In genomic region chr3:162390891-162391290, GRCh38 we compare ENCODE assay signal across 11 cellular contexts.
DNase-seq lines count a peak whose midpoint lies in the region; ATAC-seq and TF ChIP-seq lines count a peak whose summit lies in the region.
"Had no signal": no experiment of that assay in that cellular context is flagged by ENCODE, and none has a peak within 500 bp of the region (broad histone marks: within the 10 kb centered on the region; RNA-seq: fewer than 3 reads in every experiment).

No MANE protein-coding gene starts in this region.

- H3K4me3 ChIP-seq in fibroblast of lung (replicated peaks in 1 of 4; ENCODE audit: control extremely low read depth in 1 of 4, insufficient read depth in 1 of 4, low read depth in 3 of 4, low read length in 4 of 4), result no peak overlapping the region
- no peak overlapping the region for H3K4me3 ChIP-seq in skeletal muscle cell (ENCODE audit: low read depth, low read length)
- H3K4me3 ChIP-seq: adrenal gland had no signal

- H3K36me3 ChIP-seq in fibroblast of lung (ENCODE audit: control insufficient read depth, insufficient read depth, low read length), result no peaks in the 10 kb centered on the region
- H3K36me3 ChIP-seq: adrenal gland had no signal

- no peak overlapping the region for H3K9ac ChIP-seq in fibroblast of lung (ENCODE audit: insufficient read depth, low read length)

- no peaks in the 10 kb centered on the region for H3K4me1 ChIP-seq in fibroblast of lung (ENCODE audit: control insufficient read depth, extremely low read depth, insufficient read depth, low read length)
- H3K4me1 ChIP-seq: adrenal gland had no signal

- H2AFZ ChIP-seq in fibroblast of lung (ENCODE audit: low read length), result no peak overlapping the region

- peak; percentile 63 for DNase-seq in GM03348 (ENCODE audit: low spot score)
- peak; percentile 67 for DNase-seq in RKO (ENCODE audit: low spot score)
- peak; percentile 23 to 91 for DNase-seq in fibroblast of lung (ENCODE audit: low read depth in 2 of 2)
- peak; percentile 55 for DNase-seq in skeletal muscle cell (ENCODE audit: low read depth)
- DNase-seq in COR-L47 (lab: John Stamatoyannopoulos, UW), result no peak
- no peak for DNase-seq in iPS-NIHi11 (ENCODE audit: low spot score)
- DNase-seq in NCI-H526 (lab: John Stamatoyannopoulos, UW), result no peak
- DNase-seq: adrenal gland, NCI-H1105 had no signal

- no peak overlapping the region for H3K27ac ChIP-seq in fibroblast of lung (ENCODE audit: insufficient read depth, low read length)
- H3K27ac ChIP-seq: adrenal gland, VCaP had no signal

- no peaks in the 10 kb centered on the region for H3K27me3 ChIP-seq in fibroblast of lung (ENCODE audit: control insufficient read depth, insufficient read depth, low read length)
- H3K27me3 ChIP-seq: adrenal gland had no signal

- H3K4me2 ChIP-seq in fibroblast of lung (ENCODE audit: extremely low read depth, insufficient read depth, low read length), result no peak overlapping the region

- H4K20me1 ChIP-seq in fibroblast of lung (ENCODE audit: control insufficient read depth, extremely low read depth, insufficient read depth, low read length), result no peaks in the 10 kb centered on the region

- no peak for TF ChIP-seq CTCF in fibroblast of lung (conservative IDR thresholded peaks at IDR 0.05 in 1 of 2, IDR thresholded peaks at IDR 0.05 in 1 of 2; ENCODE audit: low read depth in 1 of 2, low read length in 2 of 2)

- ATAC-seq in HG02973 (IDR thresholded peaks at IDR 0.05; ENCODE audit: unreplicated experiment), result no peak

- no peaks in the 10 kb centered on the region for H3K9me3 ChIP-seq in fibroblast of lung (ENCODE audit: control insufficient read depth, insufficient read depth, low read depth, low read length)
- H3K9me3 ChIP-seq: adrenal gland had no signal

- no peaks in the 10 kb centered on the region for H3K79me2 ChIP-seq in fibroblast of lung (ENCODE audit: control insufficient read depth, insufficient read depth, low read length)

Comparison
In these comparisons a context has a peak if more than half of its experiments do, and no peak if none do; other contexts are left out.
1. DNase-seq: peak in GM03348 (single experiment), RKO (single experiment), fibroblast of lung (2 of 2) and skeletal muscle cell (single experiment); none in COR-L47 (single experiment), iPS-NIHi11 (single experiment) and NCI-H526 (0 of 2).